ENCODE assay signal across 8 cellular contexts in the genomic region with DNA sequence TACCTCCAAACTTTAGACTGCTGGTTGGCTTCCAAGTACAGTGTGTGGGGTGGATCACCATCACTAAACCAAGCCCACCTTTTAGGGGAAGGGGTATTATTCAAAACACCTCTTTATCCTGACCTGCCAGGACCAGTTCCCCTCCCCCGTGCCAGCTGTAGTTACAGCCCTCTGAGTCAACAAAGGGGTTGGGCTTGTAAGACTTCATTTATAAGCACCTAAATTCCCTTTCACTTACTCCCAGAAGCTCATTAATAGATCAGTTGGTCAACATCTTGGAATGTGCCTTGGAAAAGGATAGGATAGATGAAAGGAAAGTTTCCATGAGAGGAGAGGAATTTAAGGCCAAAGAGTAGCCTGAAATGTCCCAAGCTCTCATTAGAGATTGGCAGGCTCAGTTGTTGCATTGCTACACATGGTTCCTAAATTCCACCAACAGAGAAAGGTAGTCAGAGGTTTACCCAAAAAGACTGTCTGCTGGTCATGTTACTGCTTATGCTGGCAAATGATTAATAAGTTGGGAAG. TPM values are rescaled to one million over a fixed set of nuclear protein-coding genes. Genes with fewer than 3 reads are reported as not detected.
DNase-seq lines count a peak whose midpoint lies in the region; ATAC-seq lines count a peak whose summit lies in the region.

No MANE protein-coding gene starts in this region.

- peak overlapping the region; percentile 91 for H3K27ac ChIP-seq in SJSA1

- no peak for ATAC-seq in stimulated activated naive B cell treated with anti-CD40 and anti-IgM and Interleukin-4, amounts not matched to agents 10 μg/mL and 1 μg/mL and 100 μg/mL, for 72 hours (replicated peaks)
- no peak for ATAC-seq in GM19328 (IDR thresholded peaks at IDR 0.05; ENCODE audit: unreplicated experiment)
- no peak for ATAC-seq in HG03097 (IDR thresholded peaks at IDR 0.05; ENCODE audit: low FRiP score, unreplicated experiment)

- peaks cover 41% of the 10 kb centered on the region for H3K4me1 Mint-ChIP-seq in activated CD4-positive, alpha-beta T cell treated with anti-CD3 and anti-CD28 coated beads, Interleukin-2, amount 10 ng/mL, durations not matched to agents 7 days and 5 days
- peaks cover 60 to 84% of the 10 kb centered on the region in 2 donors for H3K4me1 Mint-ChIP-seq in stimulated activated naive B cell treated with anti-CD40 and anti-IgM and Interleukin-4, amounts not matched to agents 10 μg/mL and 1 μg/mL and 100 μg/mL, for 72 hours

- no peaks in the 10 kb centered on the region for H3K36me3 ChIP-seq in SJSA1

- peaks cover 45% of the 10 kb centered on the region for H3K4me1 ChIP-seq in SJSA1 (replicated peaks)

- POLR2A ChIA-PET in activated CD4-positive, alpha-beta T cell treated with anti-CD3 and anti-CD28 coated beads, Interleukin-2, amount 10 ng/mL, durations not matched to agents 7 days and 5 days (lab: Charles Lee): no interaction called here

- peak; percentile 36 to 39 for DNase-seq in activated CD4-positive, alpha-beta T cell treated with anti-CD3 and anti-CD28 coated beads for 4 hours
- DNase-seq in activated CD4-positive, alpha-beta T cell treated with anti-CD3 and anti-CD28 coated beads, Interleukin-2, amount 10 ng/mL, durations not matched to agents 7 days and 5 days: no peak
- DNase-seq in SJSA1 (ENCODE audit: low read depth in 1 of 2, low spot score in 2 of 2): peak; percentile 80 to 92
- DNase-seq in hepatic stellate cell (ENCODE audit: low spot score): peak; percentile 57
- DNase-seq in stimulated activated naive B cell treated with anti-CD40 and anti-IgM and Interleukin-4, amounts not matched to agents 10 μg/mL and 1 μg/mL and 100 μg/mL, for 72 hours: no peak
- no peak for DNase-seq in NCI-H1694 (lab: John Stamatoyannopoulos, UW)

- no peaks in the 10 kb centered on the region for H3K27me3 ChIP-seq in SJSA1 (replicated peaks)

- no peak overlapping the region for H3K4me3 ChIP-seq in SJSA1

- no peak overlapping the region for H3K27ac Mint-ChIP-seq in activated CD4-positive, alpha-beta T cell treated with anti-CD3 and anti-CD28 coated beads, Interleukin-2, amount 10 ng/mL, durations not matched to agents 7 days and 5 days
- H3K27ac Mint-ChIP-seq in stimulated activated naive B cell treated with anti-CD40 and anti-IgM and Interleukin-4, amounts not matched to agents 10 μg/mL and 1 μg/mL and 100 μg/mL, for 72 hours: peak overlapping the region; percentile 72

- H3K4me3 Mint-ChIP-seq in activated CD4-positive, alpha-beta T cell treated with anti-CD3 and anti-CD28 coated beads, Interleukin-2, amount 10 ng/mL, durations not matched to agents 7 days and 5 days: no peak overlapping the region
- H3K4me3 Mint-ChIP-seq in stimulated activated naive B cell treated with anti-CD40 and anti-IgM and Interleukin-4, amounts not matched to agents 10 μg/mL and 1 μg/mL and 100 μg/mL, for 72 hours: peak overlapping the region in 1 of 2 donors; percentile 18

- peaks cover 2% of the 10 kb centered on the region for H3K9me3 Mint-ChIP-seq in activated CD4-positive, alpha-beta T cell treated with anti-CD3 and anti-CD28 coated beads, Interleukin-2, amount 10 ng/mL, durations not matched to agents 7 days and 5 days
- H3K9me3 Mint-ChIP-seq in stimulated activated naive B cell treated with anti-CD40 and anti-IgM and Interleukin-4, amounts not matched to agents 10 μg/mL and 1 μg/mL and 100 μg/mL, for 72 hours: no peaks in the 10 kb centered on the region

- H3K9me3 ChIP-seq in SJSA1 (replicated peaks): no peaks in the 10 kb centered on the region

- peaks cover 2% of the 10 kb centered on the region for H3K36me3 Mint-ChIP-seq in activated CD4-positive, alpha-beta T cell treated with anti-CD3 and anti-CD28 coated beads, Interleukin-2, amount 10 ng/mL, durations not matched to agents 7 days and 5 days (ENCODE audit: low read depth)
- H3K36me3 Mint-ChIP-seq in stimulated activated naive B cell treated with anti-CD40 and anti-IgM and Interleukin-4, amounts not matched to agents 10 μg/mL and 1 μg/mL and 100 μg/mL, for 72 hours: no peaks in the 10 kb centered on the region

- CTCF ChIA-PET in activated CD4-positive, alpha-beta T cell treated with anti-CD3 and anti-CD28 coated beads, Interleukin-2, amount 10 ng/mL, durations not matched to agents 7 days and 5 days (lab: Charles Lee): interaction anchor here (0.9 to 2.5 kb wide), 17 partner anchors 8 to 221 kb away, joined by 3 to 13 read pairs (median 3); a partner anchor contains a TSS

- no peaks in the 10 kb centered on the region for H3K27me3 Mint-ChIP-seq in activated CD4-positive, alpha-beta T cell treated with anti-CD3 and anti-CD28 coated beads, Interleukin-2, amount 10 ng/mL, durations not matched to agents 7 days and 5 days
- H3K27me3 Mint-ChIP-seq in stimulated activated naive B cell treated with anti-CD40 and anti-IgM and Interleukin-4, amounts not matched to agents 10 μg/mL and 1 μg/mL and 100 μg/mL, for 72 hours: no peaks in the 10 kb centered on the region

RNA-seq across cellular contexts. Expression of a gene that starts 59.2 kb away (rescaled TPM):
- 10 to 100 TPM; 41.8 to 43.9 TPM for total RNA-seq in activated CD4-positive, alpha-beta T cell treated with anti-CD3 and anti-CD28 coated beads, Interleukin-2, amount 10 ng/mL, durations not matched to agents 7 days and 5 days
- total RNA-seq in SJSA1 (2014; rRNA removed; shearing (Covaris generic)): 7.8 and 12.2 TPM in 2 replicates

Comparison
In these comparisons a context has a peak if more than half of its experiments do, and no peak if none do; other contexts are left out.
1. DNase-seq: peak in activated CD4-positive, alpha-beta T cell treated with anti-CD3 and anti-CD28 coated beads for 4 hours (2 of 2), SJSA1 (2 of 2) and hepatic stellate cell (single experiment); none in activated CD4-positive, alpha-beta T cell treated with anti-CD3 and anti-CD28 coated beads, Interleukin-2, amount 10 ng/mL, durations not matched to agents 7 days and 5 days (single experiment), stimulated activated naive B cell treated with anti-CD40 and anti-IgM and Interleukin-4, amounts not matched to agents 10 μg/mL and 1 μg/mL and 100 μg/mL, for 72 hours (single experiment) and NCI-H1694 (single experiment).